In genomic region chr16:75238132-75238852, GRCh38 we compare ENCODE assay signal across 8 cellular contexts. TPM values are rescaled to one million over a fixed set of nuclear protein-coding genes. Genes with fewer than 3 reads are reported as not detected.
DNase-seq lines count a peak whose midpoint lies in the region; ATAC-seq and TF ChIP-seq lines count a peak whose summit lies in the region.

No MANE protein-coding gene starts in this region.

- H3K9me3 ChIP-seq in DND-41 (ENCODE audit: insufficient read depth, low read length, severe bottlenecking) (no peaks in the 10 kb centered on the region), MM.1S (replicated peaks; ENCODE audit: insufficient read depth, low read length) (no peaks in the 10 kb centered on the region)

- DNase-seq in DND-41, result peak; percentile 25
- peak; percentile 65 for DNase-seq in T1000 (lab: John Stamatoyannopoulos, UW)
- DNase-seq in Right ventricle myocardium inferior (ENCODE audit: missing footprints), result no peak
- DNase-seq in putamen (ENCODE audit: low spot score), result peak; percentile 86
- no peak for DNase-seq in NCI-H1048 (lab: John Stamatoyannopoulos, UW)
- no peak for DNase-seq in MM.1S

- H3K9ac ChIP-seq in DND-41 (ENCODE audit: low read depth, low read length) (no peak overlapping the region), MM.1S (ENCODE audit: low read length) (no peak overlapping the region)

- H2AFZ ChIP-seq in DND-41 (ENCODE audit: low read depth, low read length) (no peak overlapping the region), MM.1S (ENCODE audit: low read length) (no peak overlapping the region)

- H3K36me3 ChIP-seq in DND-41 (ENCODE audit: insufficient read depth, low read length) (no peaks in the 10 kb centered on the region), MM.1S (replicated peaks; ENCODE audit: insufficient read depth, low read length) (no peaks in the 10 kb centered on the region)

- peaks cover 14% of the 10 kb centered on the region for H4K20me1 ChIP-seq in DND-41 (ENCODE audit: insufficient read depth, low read length)
- H4K20me1 ChIP-seq in MM.1S (ENCODE audit: insufficient read depth, low read length), result no peaks in the 10 kb centered on the region

- intact Hi-C loops in Right ventricle myocardium inferior (cut with DNase I), result loop anchor here (2.0 kb wide), 1 partner anchor 27 kb away; no protein-coding TSS in a partner anchor

- peaks cover 6% of the 10 kb centered on the region for H3K4me1 ChIP-seq in DND-41 (ENCODE audit: insufficient read depth, low read length)
- H3K4me1 ChIP-seq in MM.1S (ENCODE audit: low read length), result no peaks in the 10 kb centered on the region

- H3K4me2 ChIP-seq in DND-41 (ENCODE audit: insufficient read depth, low read length) (no peak overlapping the region), MM.1S (ENCODE audit: low read depth, low read length) (no peak overlapping the region)

- H3F3A ChIP-seq in MM.1S (ENCODE audit: insufficient read depth, low read length), result no peaks in the 10 kb centered on the region

- TF ChIP-seq CTCF in DND-41 (IDR thresholded peaks at IDR 0.05; ENCODE audit: borderline replicate concordance, extremely low read depth, low read length, poor library complexity, severe bottlenecking) (no peak), MM.1S (IDR thresholded peaks at IDR 0.05; ENCODE audit: low read length) (no peak)

- H3K4me3 ChIP-seq in DND-41 (ENCODE audit: low read depth in 1 of 2, low read length in 2 of 2), result no peak overlapping the region
- H3K4me3 ChIP-seq in MM.1S (ENCODE audit: low read length), result no peak overlapping the region

- no peaks in the 10 kb centered on the region for H3K9me2 ChIP-seq in MM.1S (replicated peaks; ENCODE audit: insufficient read depth, low read length)

- H3K27me3 ChIP-seq in DND-41 (ENCODE audit: insufficient read depth, low read length, poor library complexity), result no peaks in the 10 kb centered on the region
- no peaks in the 10 kb centered on the region for H3K27me3 ChIP-seq in MM.1S (replicated peaks; ENCODE audit: insufficient read depth, low read length)

- H3K79me2 ChIP-seq in DND-41 (ENCODE audit: insufficient read depth, low read length) (no peaks in the 10 kb centered on the region), MM.1S (ENCODE audit: low read length) (no peaks in the 10 kb centered on the region)

- ATAC-seq in DND-41 (ENCODE audit: insufficient read depth, low read depth) (0 out of 3 replicates have a peak, but pooled peaks have one; percentile 11), Right ventricle myocardium inferior (peak; percentile 81), GM18907 (IDR thresholded peaks at IDR 0.05; ENCODE audit: unreplicated experiment) (no peak), GM21360 (IDR thresholded peaks at IDR 0.05; ENCODE audit: unreplicated experiment) (no peak)

- no peak overlapping the region for H3K27ac ChIP-seq in DND-41 (ENCODE audit: low read length)
- H3K27ac ChIP-seq in MM.1S (ENCODE audit: low read length), result no peak overlapping the region

RNA-seq across cellular contexts. Expression of gene BCAR1, which starts 13.1 kb away (rescaled TPM):
- total RNA-seq in Right ventricle myocardium inferior, result 76.7 TPM

RNA-seq across cellular contexts. Expression of gene CTRB1, which starts 19.5 kb away (rescaled TPM):
- not detected for total RNA-seq in Right ventricle myocardium inferior

RNA-seq across cellular contexts. Expression of gene CTRB2, which starts 31.3 kb away (rescaled TPM):
- total RNA-seq in Right ventricle myocardium inferior, result not detected

Comparison
In these comparisons a context has a peak if more than half of its experiments do, and no peak if none do; other contexts are left out.
1. ATAC-seq: peak in DND-41 (single experiment) and Right ventricle myocardium inferior (single experiment); none in GM18907 (single experiment) and GM21360 (single experiment).
2. DNase-seq: peak in DND-41 (single experiment), T1000 (single experiment) and putamen (single experiment); none in Right ventricle myocardium inferior (single experiment), NCI-H1048 (single experiment) and MM.1S (single experiment).